Comparison of ENCODE assay signal across 27 cellular contexts in genomic region chr5:133332732-133333024, GRCh38.
"Had no signal": no experiment of that assay in that cellular context is flagged by ENCODE, and none has a peak within 500 bp of the region (broad histone marks: within the 10 kb centered on the region; RNA-seq: fewer than 3 reads in every experiment).

No MANE protein-coding gene starts in this region.

- H3K4me3 ChIP-seq: heart left ventricle, psoas muscle, right atrium auricular region, testis, transverse colon had no signal

- ATAC-seq: esophagus mucosa; foreskin keratinocyte; heart left ventricle; naive thymus-derived CD4-positive, alpha-beta T cell; psoas muscle had no signal

- H3K27ac ChIP-seq: foreskin keratinocyte, heart left ventricle, parathyroid adenoma, psoas muscle, right atrium auricular region, testis, transverse colon had no signal

- H3K4me1 Mint-ChIP-seq: central memory CD8-positive, alpha-beta T cell; immature natural killer cell; mesothelial cell of epicardium had no signal

- H3K27ac Mint-ChIP-seq: activated naive CD8-positive, alpha-beta T cell; activated T-helper 2 cell treated with anti-CD3 and anti-CD28 coated beads, Interferon-gamma antibody, Interleukin-2, Interleukin-4, amounts not matched to agents 10 μg/mL and 5 μg/mL and 100 μg/mL, durations not matched to agents 14 hours and 24 hours and 36 hours; dendritic cell treated with granulocyte-macrophage colony-stimulating factor and Interleukin-4, amounts not matched to agents 40 ng/mL and 50 ng/mL, for 4 days; endodermal cell; immature natural killer cell; mesothelial cell of epicardium; T-helper 2 cell treated with Interferon-gamma antibody and Interleukin-4, amounts not matched to agents 5 μg/mL and 100 μg/mL, for 36 hours had no signal

- H3K4me3 Mint-ChIP-seq: activated naive CD8-positive, alpha-beta T cell; central memory CD8-positive, alpha-beta T cell; dendritic cell treated with granulocyte-macrophage colony-stimulating factor and Interleukin-4, amounts not matched to agents 40 ng/mL and 50 ng/mL, for 4 days; endodermal cell; immature natural killer cell; mesothelial cell of epicardium; neural crest cell; T-helper 2 cell treated with Interferon-gamma antibody and Interleukin-4, amounts not matched to agents 5 μg/mL and 100 μg/mL, for 36 hours had no signal

- H3K9ac ChIP-seq: parathyroid adenoma had no signal

- H3K9me3 Mint-ChIP-seq: activated T-helper 2 cell treated with anti-CD3 and anti-CD28 coated beads, Interferon-gamma antibody, Interleukin-2, Interleukin-4, amounts not matched to agents 10 μg/mL and 5 μg/mL and 100 μg/mL, durations not matched to agents 14 hours and 24 hours and 36 hours; central memory CD8-positive, alpha-beta T cell; dendritic cell treated with granulocyte-macrophage colony-stimulating factor and Interleukin-4, amounts not matched to agents 40 ng/mL and 50 ng/mL, for 4 days; endodermal cell; immature natural killer cell; mesothelial cell of epicardium; naive thymus-derived CD4-positive, alpha-beta T cell; neural crest cell; T-helper 2 cell treated with Interferon-gamma antibody and Interleukin-4, amounts not matched to agents 5 μg/mL and 100 μg/mL, for 36 hours had no signal

- H3K79me2 ChIP-seq: parathyroid adenoma had no signal

- H3K4me1 ChIP-seq: foreskin keratinocyte, heart left ventricle, parathyroid adenoma, psoas muscle, right atrium auricular region, testis, transverse colon had no signal

- H3K9me3 ChIP-seq: heart left ventricle, psoas muscle, right atrium auricular region, testis, transverse colon had no signal

- H3K27me3 Mint-ChIP-seq: activated naive CD8-positive, alpha-beta T cell; dendritic cell treated with granulocyte-macrophage colony-stimulating factor and Interleukin-4, amounts not matched to agents 40 ng/mL and 50 ng/mL, for 4 days had no signal

- H3K36me3 ChIP-seq: heart left ventricle, right atrium auricular region, transverse colon had no signal

- H2AFZ ChIP-seq: parathyroid adenoma had no signal

- DNase-seq: activated CD4-positive, alpha-beta T cell treated with anti-CD3 and anti-CD28 coated beads for 4 hours; activated CD4-positive, alpha-beta T cell treated with anti-CD3 and anti-CD28 coated beads, Interleukin-2, amount 50 U/mL, for 48 hours; activated CD4-positive, CD25-positive, alpha-beta regulatory T cell; amniotic stem cell; endodermal cell; foreskin keratinocyte; heart left ventricle; hypothalamus; immature natural killer cell; naive thymus-derived CD4-positive, alpha-beta T cell; occipital lobe; psoas muscle; stimulated activated CD4-positive, alpha-beta T cell treated with anti-CD3 and anti-CD28 coated beads, Interleukin-15, amount 100 ng/mL, for 24 hours; stimulated activated CD4-positive, alpha-beta T cell treated with anti-CD3 and anti-CD28 coated beads, Interleukin-2, amount 100 ng/mL, for 24 hours; stimulated activated naive CD4-positive, alpha-beta T cell; testis; transverse colon had no signal

- H3K27me3 ChIP-seq: foreskin keratinocyte, right atrium auricular region, testis, transverse colon had no signal

- H3K36me3 Mint-ChIP-seq: activated naive CD8-positive, alpha-beta T cell; immature natural killer cell; mesothelial cell of epicardium; naive thymus-derived CD4-positive, alpha-beta T cell had no signal
